In genomic region chr7:42597296-42597695, GRCh38 we compare ENCODE assay signal across 1 cellular context.
A peak's percentile ranks its signal among the peaks of the same experiment; 100 is the strongest.
TF ChIP-seq lines count a peak whose summit lies in the region.

No MANE protein-coding gene starts in this region.

TF ChIP-seq in K562, 482 proteins besides CTCF, POLR2A, EP300 and RAD21 (continued from another document):
- TF ChIP-seq ATF7 (IDR thresholded peaks at IDR 0.05) (no peak), C11orf30 (IDR thresholded peaks at IDR 0.05; ENCODE audit: low read depth) (0 out of 2 replicates have a peak, but pooled peaks have one; percentile 8), MEIS2 (IDR thresholded peaks at IDR 0.05; ENCODE audit: partially characterized antibody) (no peak), ZNF316 (IDR thresholded peaks at IDR 0.05) (peak; percentile 61)
